Comparison of ENCODE assay signal across 8 cellular contexts in the genomic region with DNA sequence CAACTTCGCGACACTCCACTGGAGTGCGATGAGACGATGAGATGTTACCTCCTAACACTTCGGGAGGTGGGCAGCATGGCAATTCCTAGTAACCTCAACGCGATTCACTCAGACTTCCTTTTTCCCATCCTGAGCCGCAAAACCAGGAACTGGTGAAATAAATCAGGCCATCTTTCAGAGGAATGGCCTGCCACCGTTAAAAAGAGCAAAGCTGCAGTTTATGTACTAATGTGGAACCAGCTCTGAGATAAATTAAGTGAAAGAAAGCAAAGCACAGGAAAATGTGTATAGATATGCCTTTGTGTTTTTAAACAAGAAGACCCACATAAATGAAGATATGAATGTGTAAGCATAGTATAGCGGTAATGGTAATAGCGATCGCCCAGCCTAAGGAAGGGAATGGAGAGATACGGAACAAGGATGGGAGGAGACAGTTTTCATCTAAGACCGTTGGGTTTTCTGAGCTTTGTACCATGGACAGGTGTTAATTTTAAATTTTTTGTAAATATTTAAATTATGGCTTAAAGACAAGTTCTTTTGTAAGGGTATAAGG. TPM values are rescaled to one million over a fixed set of nuclear protein-coding genes. Genes with fewer than 3 reads are reported as not detected.
A peak's percentile ranks its signal among the peaks of the same experiment; 100 is the strongest.
DNase-seq lines count a peak whose midpoint lies in the region; ATAC-seq, FAIRE-seq and TF ChIP-seq lines count a peak whose summit lies in the region.

No MANE protein-coding gene starts in this region.

- H3K9me3 Mint-ChIP-seq in T-helper 1 cell treated with Interleukin-12 subunit alpha and Interleukin-12 subunit beta and Interleukin-4 antibody, amounts not matched to agents 30 μg/mL and 1 μg/mL, for 36 hours = no peaks in the 10 kb centered on the region
- H3K9me3 Mint-ChIP-seq in naive thymus-derived CD8-positive, alpha-beta T cell = no peaks in the 10 kb centered on the region

- POLR2A ChIA-PET in naive thymus-derived CD8-positive, alpha-beta T cell (lab: Charles Lee) = interaction anchor here (0.6 to 2.8 kb wide), 19 partner anchors 8 to 522 kb away, joined by 3 to 30 read pairs (median 5); partner anchors contain the start of genes RAB43, RAB7A and RPN1

- peak overlapping the region; percentile 98 for H3K27ac ChIP-seq in colonic mucosa

- no peak for TF ChIP-seq CTCF in colonic mucosa (IDR thresholded peaks at IDR 0.05)

- peak overlapping the region; percentile 90 for H3K4me3 Mint-ChIP-seq in T-helper 1 cell treated with Interleukin-12 subunit alpha and Interleukin-12 subunit beta and Interleukin-4 antibody, amounts not matched to agents 30 μg/mL and 1 μg/mL, for 36 hours
- peak overlapping the region; percentile 90 to 98 (median 96) for H3K4me3 Mint-ChIP-seq in naive thymus-derived CD8-positive, alpha-beta T cell

- DNase-seq in T-helper 1 cell = no peak
- no peak for DNase-seq in NT2/D1 (ENCODE audit: low read depth, low spot score)
- no peak for DNase-seq in colonic mucosa
- DNase-seq in naive thymus-derived CD8-positive, alpha-beta T cell = no peak
- no peak for DNase-seq in sciatic nerve (ENCODE audit: low spot score)
- no peak for DNase-seq in GM12891 (ENCODE audit: insufficient read length, low spot score)

- peak overlapping the region; percentile 83 for H3K4me3 ChIP-seq in NT2/D1 (ENCODE audit: insufficient read length, low read depth)
- peak overlapping the region; percentile 78 for H3K4me3 ChIP-seq in colonic mucosa

- H3K9ac ChIP-seq in NT2/D1 (ENCODE audit: insufficient read length, low read depth) (peak overlapping the region; percentile 99), colonic mucosa (ENCODE audit: low read depth in 2 of 2, low read length in 2 of 2) (peak overlapping the region; percentile 74 to 89)

- H3K9me3 ChIP-seq in NT2/D1 (ENCODE audit: insufficient read depth, low read length) (no peaks in the 10 kb centered on the region), colonic mucosa (no peaks in the 10 kb centered on the region)

- peaks cover 2% of the 10 kb centered on the region for H3K36me3 Mint-ChIP-seq in T-helper 1 cell treated with Interleukin-12 subunit alpha and Interleukin-12 subunit beta and Interleukin-4 antibody, amounts not matched to agents 30 μg/mL and 1 μg/mL, for 36 hours (ENCODE audit: low read depth)
- H3K36me3 Mint-ChIP-seq in naive thymus-derived CD8-positive, alpha-beta T cell = no peaks in the 10 kb centered on the region

- H3K36me3 ChIP-seq in NT2/D1 (ENCODE audit: insufficient read depth, insufficient read length, low read length) (no peaks in the 10 kb centered on the region), colonic mucosa (no peaks in the 10 kb centered on the region)

- H3K27ac Mint-ChIP-seq in T-helper 1 cell treated with Interleukin-12 subunit alpha and Interleukin-12 subunit beta and Interleukin-4 antibody, amounts not matched to agents 30 μg/mL and 1 μg/mL, for 36 hours = peak overlapping the region; percentile 83
- peak overlapping the region; percentile 96 to 100 (median 99) for H3K27ac Mint-ChIP-seq in naive thymus-derived CD8-positive, alpha-beta T cell

- FAIRE-seq in GM12891 (lab: Jason Lieb, UNC) = no peak

- H3K4me1 Mint-ChIP-seq in T-helper 1 cell treated with Interleukin-12 subunit alpha and Interleukin-12 subunit beta and Interleukin-4 antibody, amounts not matched to agents 30 μg/mL and 1 μg/mL, for 36 hours (ENCODE audit: low read depth) = peaks cover 17% of the 10 kb centered on the region
- H3K4me1 Mint-ChIP-seq in naive thymus-derived CD8-positive, alpha-beta T cell = peaks cover 14 to 58% (median 41%) of the 10 kb centered on the region in 4 donors

- intact Hi-C loops in colonic mucosa (cut with DNase I) = loop anchor here (2.0 kb wide), 1 partner anchor 113 kb away; no protein-coding TSS in a partner anchor
- intact Hi-C loops in sciatic nerve (cut with DNase I) = no loop called here

- H3K27me3 Mint-ChIP-seq in T-helper 1 cell treated with Interleukin-12 subunit alpha and Interleukin-12 subunit beta and Interleukin-4 antibody, amounts not matched to agents 30 μg/mL and 1 μg/mL, for 36 hours (ENCODE audit: low read depth) = no peaks in the 10 kb centered on the region
- H3K27me3 Mint-ChIP-seq in naive thymus-derived CD8-positive, alpha-beta T cell = no peaks in the 10 kb centered on the region

- no peak for TF ChIP-seq POLR2A in GM12891 (IDR thresholded peaks at IDR 0.05; ENCODE audit: low read depth, low read length)

- H3K4me1 ChIP-seq in NT2/D1 (ENCODE audit: insufficient read depth, insufficient read length) (peaks cover 2% of the 10 kb centered on the region), colonic mucosa (no peaks in the 10 kb centered on the region)

- H3K27me3 ChIP-seq in NT2/D1 (ENCODE audit: insufficient read depth, insufficient read length) = no peaks in the 10 kb centered on the region
- no peaks in the 10 kb centered on the region for H3K27me3 ChIP-seq in colonic mucosa

- no peak for ATAC-seq in naive thymus-derived CD8-positive, alpha-beta T cell
- no peak for ATAC-seq in sciatic nerve
- no peak for ATAC-seq in HG02840 (IDR thresholded peaks at IDR 0.05; ENCODE audit: low FRiP score, unreplicated experiment)

TF ChIP-seq in GM12891, 5 proteins besides CTCF, POLR2A, EP300 and RAD21:
- TF ChIP-seq POU2F2 (IDR thresholded peaks at IDR 0.05; ENCODE audit: low read depth, low read length) = no peak
- TF ChIP-seq PAX5 (IDR thresholded peaks at IDR 0.05; ENCODE audit: insufficient read depth, low read length, severe bottlenecking) = no peak
- no peak for TF ChIP-seq SPI1 (IDR thresholded peaks at IDR 0.05; ENCODE audit: low read depth, low read length)
- TF ChIP-seq POLR2AphosphoS5 (IDR thresholded peaks at IDR 0.05; ENCODE audit: low read depth, low read length) = no peak
- TF ChIP-seq TAF1 (IDR thresholded peaks at IDR 0.05; ENCODE audit: low read depth, low read length) = no peak

RNA-seq across cellular contexts. Expression of gene RPN1, which starts 30.7 kb away (rescaled TPM):
- total RNA-seq in colonic mucosa = 100 to 1,000 TPM; 188 to 314 TPM
- total RNA-seq in naive thymus-derived CD8-positive, alpha-beta T cell = 10 to 100 TPM; 76.2 to 79.6 TPM
- polyA plus RNA-seq in naive thymus-derived CD8-positive, alpha-beta T cell = 100 to 1,000 TPM; 178 to 224 (median 179) TPM
- 120 TPM for total RNA-seq in sciatic nerve
- 79.3 TPM for polyA plus RNA-seq in GM12891 (2012; ENCODE audit: low read depth, missing spikeins)

RNA-seq across cellular contexts. Expression of gene RAB7A, which starts 44.6 kb away (rescaled TPM):
- total RNA-seq in colonic mucosa = 100 to 1,000 TPM; 221 to 272 TPM
- 100 to 1,000 TPM; 140 to 152 TPM for total RNA-seq in naive thymus-derived CD8-positive, alpha-beta T cell
- polyA plus RNA-seq in naive thymus-derived CD8-positive, alpha-beta T cell = 100 to 1,000 TPM; 177 to 200 (median 185) TPM
- total RNA-seq in sciatic nerve = 233 TPM
- 96.8 TPM for polyA plus RNA-seq in GM12891 (2012; ENCODE audit: low read depth, missing spikeins)
